In the genomic region with DNA sequence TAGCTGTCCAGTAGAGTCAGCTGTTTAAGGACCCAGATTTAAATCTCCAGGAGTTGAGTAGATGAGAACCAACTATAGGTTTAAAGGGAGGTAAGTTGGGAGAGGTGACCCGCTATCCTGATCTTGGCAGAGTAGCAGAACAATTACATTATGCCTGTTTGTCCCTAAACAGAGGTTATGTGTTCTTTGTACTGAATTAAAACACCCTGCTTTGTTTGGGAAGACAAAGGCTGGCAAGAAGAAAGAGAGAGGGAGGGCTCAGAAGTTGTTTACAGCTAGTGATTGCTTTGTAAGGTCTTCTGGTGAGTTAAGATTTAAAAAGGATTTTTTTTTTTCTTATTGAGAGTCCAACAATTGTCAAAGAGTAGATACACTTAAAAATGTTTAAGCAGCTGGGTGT, we compare ENCODE assay signal across 14 cellular contexts.
"Had no signal": no experiment of that assay in that cellular context is flagged by ENCODE, and none has a peak within 500 bp of the region (broad histone marks: within the 10 kb centered on the region; RNA-seq: fewer than 3 reads in every experiment).

No MANE protein-coding gene starts in this region.

- H3K4me3 ChIP-seq: adrenal gland, sigmoid colon, stomach, thyroid gland had no signal

- H3K9me3 ChIP-seq: adrenal gland, sigmoid colon, stomach, thyroid gland had no signal

- H3K4me1 ChIP-seq: adrenal gland, sigmoid colon, thyroid gland had no signal

- H3K27ac ChIP-seq: adrenal gland, epithelial cell of prostate, sigmoid colon, stomach, thyroid gland had no signal

- ATAC-seq: activated T-cell treated with anti-CD3 and anti-CD28 coated beads, Interleukin-2, amount 50 U/mL, for 4 hours had no signal

- H3K27me3 ChIP-seq: adrenal gland, sigmoid colon, stomach, thyroid gland had no signal

- DNase-seq: activated CD4-positive, alpha-beta T cell treated with anti-CD3 and anti-CD28 coated beads, Interleukin-2, amount 50 U/mL, for 4 hours; activated CD4-positive, CD25-positive, alpha-beta regulatory T cell treated with anti-CD3 and anti-CD28 coated beads, Interleukin-2, amount 50 U/mL, for 72 hours; activated effector memory CD4-positive, alpha-beta T cell treated with anti-CD3 and anti-CD28 coated beads, Interleukin-2, amount 50 U/mL, for 16 hours; activated T-cell treated with anti-CD3 and anti-CD28 coated beads, Interleukin-2, amount 50 U/mL, for 4 hours; adrenal gland; effector memory CD4-positive, alpha-beta T cell; foreskin melanocyte; kidney glomerular epithelial cell; sigmoid colon; stimulated activated CD4-positive, alpha-beta T cell treated with anti-CD3 and anti-CD28 coated beads, Interleukin-1b, Interleukin-23, amount 100 ng/mL, for 48 hours; stomach; SW 1271; thyroid gland had no signal
